ENCODE assay signal across 8 cellular contexts in genomic region chr1:87335175-87335992, GRCh38.
A peak's percentile ranks its signal among the peaks of the same experiment; 100 is the strongest.
DNase-seq lines count a peak whose midpoint lies in the region; ATAC-seq and TF ChIP-seq lines count a peak whose summit lies in the region.

No MANE protein-coding gene starts in this region.

- no peaks in the 10 kb centered on the region for H3K9me3 Mint-ChIP-seq in stimulated activated memory B cell treated with anti-CD40 and anti-IgM and Interleukin-4, amounts not matched to agents 10 μg/mL and 1 μg/mL and 100 μg/mL, for 72 hours

- peaks cover 14% of the 10 kb centered on the region for H3K36me3 Mint-ChIP-seq in stimulated activated memory B cell treated with anti-CD40 and anti-IgM and Interleukin-4, amounts not matched to agents 10 μg/mL and 1 μg/mL and 100 μg/mL, for 72 hours

- ATAC-seq in GM18873 (IDR thresholded peaks at IDR 0.05; ENCODE audit: low FRiP score, unreplicated experiment) (peak; percentile 34), HG03103 (IDR thresholded peaks at IDR 0.05; ENCODE audit: low read depth, unreplicated experiment) (peak; percentile 41)
- peak; percentile 84 for ATAC-seq in stimulated activated memory B cell treated with anti-CD40 and anti-IgM and Interleukin-4, amounts not matched to agents 10 μg/mL and 1 μg/mL and 100 μg/mL, for 72 hours

- peak overlapping the region; percentile 66 for H3K4me3 ChIP-seq in AG09309 (ENCODE audit: control insufficient read depth, low read depth, low read length)

- DNase-seq in AG09309 (ENCODE audit: low read depth): no peak
- peak; percentile 89 for DNase-seq in NCI-H82 (lab: John Stamatoyannopoulos, UW)
- DNase-seq in activated CD8-positive, alpha-beta memory T cell treated with anti-CD3 and anti-CD28 coated beads, Interleukin-2, amount 50 U/mL, for 48 hours: peak; percentile 81
- DNase-seq in epidermal melanocyte (ENCODE audit: insufficient read length, low spot score): peak; percentile 71
- DNase-seq in midbrain (lab: John Stamatoyannopoulos, UW): peak; percentile 56

- H3K4me3 Mint-ChIP-seq in stimulated activated memory B cell treated with anti-CD40 and anti-IgM and Interleukin-4, amounts not matched to agents 10 μg/mL and 1 μg/mL and 100 μg/mL, for 72 hours: peak overlapping the region; percentile 83

- peak overlapping the region; percentile 96 for H3K27ac Mint-ChIP-seq in stimulated activated memory B cell treated with anti-CD40 and anti-IgM and Interleukin-4, amounts not matched to agents 10 μg/mL and 1 μg/mL and 100 μg/mL, for 72 hours

- no peaks in the 10 kb centered on the region for H3K27me3 Mint-ChIP-seq in stimulated activated memory B cell treated with anti-CD40 and anti-IgM and Interleukin-4, amounts not matched to agents 10 μg/mL and 1 μg/mL and 100 μg/mL, for 72 hours

- TF ChIP-seq CTCF in AG09309 (IDR thresholded peaks at IDR 0.05; ENCODE audit: control insufficient read depth, insufficient read depth, low read depth, low read length, missing control alignments): peak; percentile 3

- H3K4me1 Mint-ChIP-seq in stimulated activated memory B cell treated with anti-CD40 and anti-IgM and Interleukin-4, amounts not matched to agents 10 μg/mL and 1 μg/mL and 100 μg/mL, for 72 hours: peaks cover 71% of the 10 kb centered on the region

Comparison
In these comparisons a context has a peak if more than half of its experiments do, and no peak if none do; other contexts are left out.
1. ATAC-seq: peak in every context shown above with its lines; median percentile 84 in stimulated activated memory B cell treated with anti-CD40 and anti-IgM and Interleukin-4, amounts not matched to agents 10 μg/mL and 1 μg/mL and 100 μg/mL, for 72 hours; 41 in HG03103; 34 in GM18873.